Comparison of ENCODE assay signal across 1 cellular context in genomic region chr5:96628406-96628805, GRCh38.
TF ChIP-seq lines count a peak whose summit lies in the region.

No MANE protein-coding gene starts in this region.

TF ChIP-seq in IMR-90, 13 proteins besides CTCF, POLR2A, EP300 and RAD21:
- TF ChIP-seq NFE2L2 (IDR thresholded peaks at IDR 0.05; ENCODE audit: low read depth, low read length) (no peak), BHLHE40 (IDR thresholded peaks at IDR 0.05; ENCODE audit: low read depth, low read length) (no peak), MXI1 (IDR thresholded peaks at IDR 0.05; ENCODE audit: borderline replicate concordance, low read depth, low read length) (no peak), RFX5 (IDR thresholded peaks at IDR 0.05; ENCODE audit: low read depth, low read length) (no peak), CEBPB (IDR thresholded peaks at IDR 0.05; ENCODE audit: low read depth, low read length) (no peak), FOS (IDR thresholded peaks at IDR 0.05; ENCODE audit: low read depth, low read length) (no peak), RCOR1 (IDR thresholded peaks at IDR 0.05; ENCODE audit: insufficient replicate concordance, low read length) (no peak), CHD1 (IDR thresholded peaks at IDR 0.05; ENCODE audit: low read depth, low read length) (no peak), MAZ (IDR thresholded peaks at IDR 0.05; ENCODE audit: borderline replicate concordance, low read depth, low read length) (no peak)
- TF ChIP-seq, protein P1, sequence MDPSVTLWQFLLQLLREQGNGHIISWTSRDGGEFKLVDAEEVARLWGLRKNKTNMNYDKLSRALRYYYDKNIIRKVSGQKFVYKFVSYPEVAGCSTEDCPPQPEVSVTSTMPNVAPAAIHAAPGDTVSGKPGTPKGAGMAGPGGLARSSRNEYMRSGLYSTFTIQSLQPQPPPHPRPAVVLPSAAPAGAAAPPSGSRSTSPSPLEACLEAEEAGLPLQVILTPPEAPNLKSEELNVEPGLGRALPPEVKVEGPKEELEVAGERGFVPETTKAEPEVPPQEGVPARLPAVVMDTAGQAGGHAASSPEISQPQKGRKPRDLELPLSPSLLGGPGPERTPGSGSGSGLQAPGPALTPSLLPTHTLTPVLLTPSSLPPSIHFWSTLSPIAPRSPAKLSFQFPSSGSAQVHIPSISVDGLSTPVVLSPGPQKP (IDR thresholded peaks at IDR 0.05; ENCODE audit: borderline replicate concordance, low read depth, low read length), result no peak
